In the genomic region with DNA sequence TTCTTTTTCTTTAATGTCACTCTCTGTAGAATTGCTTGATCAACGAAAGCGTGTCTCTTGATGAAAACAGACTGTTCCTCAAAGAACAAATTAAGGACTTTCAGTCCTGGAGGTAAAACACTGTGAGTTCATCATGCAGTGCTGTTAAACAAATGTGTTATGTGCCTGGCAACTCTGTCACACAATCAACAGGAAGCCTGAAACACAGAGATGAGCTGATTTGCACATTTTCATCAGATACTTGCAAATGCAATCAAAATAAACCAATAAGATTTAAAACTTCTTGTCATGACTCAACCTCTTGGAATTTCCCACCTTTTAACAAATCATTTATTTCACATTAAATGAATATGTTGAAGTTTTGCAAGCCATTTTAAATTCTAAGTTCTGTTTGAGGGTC, we compare ENCODE assay signal across 1 cellular context.
TF ChIP-seq lines count a peak whose summit lies in the region.

No MANE protein-coding gene starts in this region.

TF ChIP-seq in H1, 55 proteins besides CTCF, POLR2A, EP300 and RAD21:
- TF ChIP-seq RXRA (IDR thresholded peaks at IDR 0.05; ENCODE audit: insufficient read depth, low read depth, low read length) (no peak), TAF7 (optimal IDR thresholded peaks at IDR 0.05; ENCODE audit: borderline replicate concordance, low read depth, low read length) (no peak), CHD1 (IDR thresholded peaks at IDR 0.05; ENCODE audit: low read depth, low read length) (no peak), RBBP5 (IDR thresholded peaks at IDR 0.05; ENCODE audit: borderline replicate concordance, low read depth, low read length) (no peak), ASH2L (IDR thresholded peaks at IDR 0.05; ENCODE audit: low read length) (no peak), RNF2 (IDR thresholded peaks at IDR 0.05; ENCODE audit: borderline replicate concordance, low read depth, low read length, missing control alignments, poor library complexity, severe bottlenecking) (no peak), CREB1 (IDR thresholded peaks at IDR 0.05) (no peak), BRCA1 (IDR thresholded peaks at IDR 0.05; ENCODE audit: low read depth, low read length) (no peak), CBX5 (IDR thresholded peaks at IDR 0.05; ENCODE audit: low read depth, low read length) (no peak), MAX (IDR thresholded peaks at IDR 0.05) (no peak), KDM4A (IDR thresholded peaks at IDR 0.05; ENCODE audit: low read depth, low read length, severe bottlenecking) (no peak), PHF8 (conservative IDR thresholded peaks at IDR 0.05; ENCODE audit: low read depth, low read length) (no peak), SIN3A (conservative IDR thresholded peaks at IDR 0.05 in 1 of 2, IDR thresholded peaks at IDR 0.05 in 1 of 2; ENCODE audit: low read depth in 1 of 2, low read length in 2 of 2) (no peak), CHD2 (IDR thresholded peaks at IDR 0.05; ENCODE audit: low read length) (no peak)
- TF ChIP-seq, protein P1, sequence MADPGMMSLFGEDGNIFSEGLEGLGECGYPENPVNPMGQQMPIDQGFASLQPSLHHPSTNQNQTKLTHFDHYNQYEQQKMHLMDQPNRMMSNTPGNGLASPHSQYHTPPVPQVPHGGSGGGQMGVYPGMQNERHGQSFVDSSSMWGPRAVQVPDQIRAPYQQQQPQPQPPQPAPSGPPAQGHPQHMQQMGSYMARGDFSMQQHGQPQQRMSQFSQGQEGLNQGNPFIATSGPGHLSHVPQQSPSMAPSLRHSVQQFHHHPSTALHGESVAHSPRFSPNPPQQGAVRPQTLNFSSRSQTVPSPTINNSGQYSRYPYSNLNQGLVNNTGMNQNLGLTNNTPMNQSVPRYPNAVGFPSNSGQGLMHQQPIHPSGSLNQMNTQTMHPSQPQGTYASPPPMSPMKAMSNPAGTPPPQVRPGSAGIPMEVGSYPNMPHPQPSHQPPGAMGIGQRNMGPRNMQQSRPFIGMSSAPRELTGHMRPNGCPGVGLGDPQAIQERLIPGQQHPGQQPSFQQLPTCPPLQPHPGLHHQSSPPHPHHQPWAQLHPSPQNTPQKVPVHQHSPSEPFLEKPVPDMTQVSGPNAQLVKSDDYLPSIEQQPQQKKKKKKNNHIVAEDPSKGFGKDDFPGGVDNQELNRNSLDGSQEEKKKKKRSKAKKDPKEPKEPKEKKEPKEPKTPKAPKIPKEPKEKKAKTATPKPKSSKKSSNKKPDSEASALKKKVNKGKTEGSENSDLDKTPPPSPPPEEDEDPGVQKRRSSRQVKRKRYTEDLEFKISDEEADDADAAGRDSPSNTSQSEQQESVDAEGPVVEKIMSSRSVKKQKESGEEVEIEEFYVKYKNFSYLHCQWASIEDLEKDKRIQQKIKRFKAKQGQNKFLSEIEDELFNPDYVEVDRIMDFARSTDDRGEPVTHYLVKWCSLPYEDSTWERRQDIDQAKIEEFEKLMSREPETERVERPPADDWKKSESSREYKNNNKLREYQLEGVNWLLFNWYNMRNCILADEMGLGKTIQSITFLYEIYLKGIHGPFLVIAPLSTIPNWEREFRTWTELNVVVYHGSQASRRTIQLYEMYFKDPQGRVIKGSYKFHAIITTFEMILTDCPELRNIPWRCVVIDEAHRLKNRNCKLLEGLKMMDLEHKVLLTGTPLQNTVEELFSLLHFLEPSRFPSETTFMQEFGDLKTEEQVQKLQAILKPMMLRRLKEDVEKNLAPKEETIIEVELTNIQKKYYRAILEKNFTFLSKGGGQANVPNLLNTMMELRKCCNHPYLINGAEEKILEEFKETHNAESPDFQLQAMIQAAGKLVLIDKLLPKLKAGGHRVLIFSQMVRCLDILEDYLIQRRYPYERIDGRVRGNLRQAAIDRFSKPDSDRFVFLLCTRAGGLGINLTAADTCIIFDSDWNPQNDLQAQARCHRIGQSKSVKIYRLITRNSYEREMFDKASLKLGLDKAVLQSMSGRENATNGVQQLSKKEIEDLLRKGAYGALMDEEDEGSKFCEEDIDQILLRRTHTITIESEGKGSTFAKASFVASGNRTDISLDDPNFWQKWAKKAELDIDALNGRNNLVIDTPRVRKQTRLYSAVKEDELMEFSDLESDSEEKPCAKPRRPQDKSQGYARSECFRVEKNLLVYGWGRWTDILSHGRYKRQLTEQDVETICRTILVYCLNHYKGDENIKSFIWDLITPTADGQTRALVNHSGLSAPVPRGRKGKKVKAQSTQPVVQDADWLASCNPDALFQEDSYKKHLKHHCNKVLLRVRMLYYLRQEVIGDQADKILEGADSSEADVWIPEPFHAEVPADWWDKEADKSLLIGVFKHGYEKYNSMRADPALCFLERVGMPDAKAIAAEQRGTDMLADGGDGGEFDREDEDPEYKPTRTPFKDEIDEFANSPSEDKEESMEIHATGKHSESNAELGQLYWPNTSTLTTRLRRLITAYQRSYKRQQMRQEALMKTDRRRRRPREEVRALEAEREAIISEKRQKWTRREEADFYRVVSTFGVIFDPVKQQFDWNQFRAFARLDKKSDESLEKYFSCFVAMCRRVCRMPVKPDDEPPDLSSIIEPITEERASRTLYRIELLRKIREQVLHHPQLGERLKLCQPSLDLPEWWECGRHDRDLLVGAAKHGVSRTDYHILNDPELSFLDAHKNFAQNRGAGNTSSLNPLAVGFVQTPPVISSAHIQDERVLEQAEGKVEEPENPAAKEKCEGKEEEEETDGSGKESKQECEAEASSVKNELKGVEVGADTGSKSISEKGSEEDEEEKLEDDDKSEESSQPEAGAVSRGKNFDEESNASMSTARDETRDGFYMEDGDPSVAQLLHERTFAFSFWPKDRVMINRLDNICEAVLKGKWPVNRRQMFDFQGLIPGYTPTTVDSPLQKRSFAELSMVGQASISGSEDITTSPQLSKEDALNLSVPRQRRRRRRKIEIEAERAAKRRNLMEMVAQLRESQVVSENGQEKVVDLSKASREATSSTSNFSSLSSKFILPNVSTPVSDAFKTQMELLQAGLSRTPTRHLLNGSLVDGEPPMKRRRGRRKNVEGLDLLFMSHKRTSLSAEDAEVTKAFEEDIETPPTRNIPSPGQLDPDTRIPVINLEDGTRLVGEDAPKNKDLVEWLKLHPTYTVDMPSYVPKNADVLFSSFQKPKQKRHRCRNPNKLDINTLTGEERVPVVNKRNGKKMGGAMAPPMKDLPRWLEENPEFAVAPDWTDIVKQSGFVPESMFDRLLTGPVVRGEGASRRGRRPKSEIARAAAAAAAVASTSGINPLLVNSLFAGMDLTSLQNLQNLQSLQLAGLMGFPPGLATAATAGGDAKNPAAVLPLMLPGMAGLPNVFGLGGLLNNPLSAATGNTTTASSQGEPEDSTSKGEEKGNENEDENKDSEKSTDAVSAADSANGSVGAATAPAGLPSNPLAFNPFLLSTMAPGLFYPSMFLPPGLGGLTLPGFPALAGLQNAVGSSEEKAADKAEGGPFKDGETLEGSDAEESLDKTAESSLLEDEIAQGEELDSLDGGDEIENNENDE (IDR thresholded peaks at IDR 0.05; ENCODE audit: insufficient replicate concordance, low read length): no peak
- TF ChIP-seq, protein P2, sequence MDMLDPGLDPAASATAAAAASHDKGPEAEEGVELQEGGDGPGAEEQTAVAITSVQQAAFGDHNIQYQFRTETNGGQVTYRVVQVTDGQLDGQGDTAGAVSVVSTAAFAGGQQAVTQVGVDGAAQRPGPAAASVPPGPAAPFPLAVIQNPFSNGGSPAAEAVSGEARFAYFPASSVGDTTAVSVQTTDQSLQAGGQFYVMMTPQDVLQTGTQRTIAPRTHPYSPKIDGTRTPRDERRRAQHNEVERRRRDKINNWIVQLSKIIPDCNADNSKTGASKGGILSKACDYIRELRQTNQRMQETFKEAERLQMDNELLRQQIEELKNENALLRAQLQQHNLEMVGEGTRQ (IDR thresholded peaks at IDR 0.05; ENCODE audit: low read length): no peak
TF ChIP-seq in H1: peak in this region for 0.
